ENCODE assay signal across 12 cellular contexts in the genomic region with DNA sequence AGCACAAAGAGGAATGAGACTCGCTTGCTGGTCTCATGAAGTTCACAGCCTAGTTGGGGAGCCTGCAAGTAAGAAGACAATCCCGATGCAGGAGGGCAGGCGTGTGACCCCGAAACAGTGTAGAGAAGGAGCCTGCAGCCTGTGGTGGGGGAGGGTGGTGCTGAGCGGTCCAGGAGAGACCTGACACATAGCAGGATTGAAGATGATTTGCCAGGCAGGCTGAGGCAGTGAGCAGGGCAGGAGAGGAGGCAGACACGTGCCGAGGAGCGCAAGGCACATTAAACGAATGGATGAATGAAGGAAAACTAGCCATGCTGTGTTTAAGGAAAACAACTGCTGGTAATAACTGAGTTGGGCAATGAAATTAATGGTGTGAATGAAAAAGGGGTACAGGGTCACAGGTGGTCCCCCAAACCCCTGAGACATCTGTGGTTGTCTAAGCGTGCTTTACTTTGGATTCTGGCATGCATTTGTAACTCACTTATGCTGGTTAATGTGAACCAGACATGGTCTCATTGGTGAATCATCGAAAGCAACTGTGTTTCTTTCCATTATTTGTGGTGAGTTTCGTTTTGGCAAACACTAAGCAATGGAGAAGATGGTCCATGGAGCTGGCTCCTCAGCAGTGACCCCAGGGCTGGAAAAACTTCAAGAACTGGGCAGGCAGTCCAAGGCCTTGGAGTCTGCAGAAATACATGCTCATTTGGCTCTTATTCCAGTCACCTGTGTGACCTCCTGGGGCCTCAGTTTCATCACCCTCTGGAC.
DNase-seq lines count a peak whose midpoint lies in the region; ATAC-seq and TF ChIP-seq lines count a peak whose summit lies in the region.
"Had no signal": no experiment of that assay in that cellular context is flagged by ENCODE, and none has a peak within 500 bp of the region (broad histone marks: within the 10 kb centered on the region; RNA-seq: fewer than 3 reads in every experiment).

No MANE protein-coding gene starts in this region.

- TF ChIP-seq CTCF in HFFc6 (IDR thresholded peaks at IDR 0.05) (no peak), MCF 10A (IDR thresholded peaks at IDR 0.05; ENCODE audit: unreplicated experiment) (no peak)

- peak overlapping the region; percentile 77 for H3K4me3 Mint-ChIP-seq in HFFc6
- H3K4me3 Mint-ChIP-seq in MCF 10A (ENCODE audit: unreplicated experiment) = no peak overlapping the region
- H3K4me3 Mint-ChIP-seq in activated CD8-positive, alpha-beta memory T cell treated with anti-CD3 and anti-CD28 coated beads, Interleukin-2, amount 10 ng/mL, durations not matched to agents 7 days and 5 days = no peak overlapping the region

- no TSS peak for BruUV-seq in MCF 10A (replicated peaks; lab: Mats Ljungman, UMichigan)

- H3K27me3 Mint-ChIP-seq in HFFc6 (ENCODE audit: insufficient read depth) (peaks cover 27% of the 10 kb centered on the region), MCF 10A (ENCODE audit: insufficient read depth, unreplicated experiment) (no peaks in the 10 kb centered on the region)
- H3K27me3 Mint-ChIP-seq in activated CD8-positive, alpha-beta memory T cell treated with anti-CD3 and anti-CD28 coated beads, Interleukin-2, amount 10 ng/mL, durations not matched to agents 7 days and 5 days = peaks cover 59% of the 10 kb centered on the region

- DNase-seq in AG08395 (ENCODE audit: low spot score) = peak; percentile 94
- DNase-seq in HFFc6 = peak; percentile 75
- peak; percentile 27 for DNase-seq in MCF 10A (ENCODE audit: unreplicated experiment)
- peak; percentile 62 for DNase-seq in kidney tubule cell (ENCODE audit: low spot score)
- no peak for DNase-seq in germinal center (ENCODE audit: low spot score)
- no peak for DNase-seq in 8988T
- DNase-seq in SKM-1 treated with dmso at 0.1 percent for 144 hours (lab: John Stamatoyannopoulos, UW; ENCODE audit: unreplicated experiment) = no peak
- DNase-seq in activated CD8-positive, alpha-beta memory T cell treated with anti-CD3 and anti-CD28 coated beads, Interleukin-2, amount 10 ng/mL, durations not matched to agents 7 days and 5 days = no peak
- DNase-seq: NCI-H1930, right cardiac atrium, trophoblast cell had no signal

- no peaks in the 10 kb centered on the region for H3K9me3 Mint-ChIP-seq in HFFc6
- no peaks in the 10 kb centered on the region for H3K9me3 Mint-ChIP-seq in MCF 10A (ENCODE audit: unreplicated experiment)
- no peaks in the 10 kb centered on the region for H3K9me3 Mint-ChIP-seq in activated CD8-positive, alpha-beta memory T cell treated with anti-CD3 and anti-CD28 coated beads, Interleukin-2, amount 10 ng/mL, durations not matched to agents 7 days and 5 days (ENCODE audit: low read depth)

- intact Hi-C loops in MCF 10A (cut with micrococcal nuclease) = no loop called here

- ATAC-seq in activated CD8-positive, alpha-beta memory T cell treated with anti-CD3 and anti-CD28 coated beads, Interleukin-2, amount 10 ng/mL, durations not matched to agents 7 days and 5 days = no peak
- ATAC-seq: right cardiac atrium had no signal

- CTCF ChIA-PET in MCF 10A (lab: Yijun Ruan, JAX) = interaction anchor here (0.6 kb wide), 1 partner anchor 160 kb away, joined by 3 read pairs; no protein-coding TSS in a partner anchor
- CTCF ChIA-PET in activated CD8-positive, alpha-beta memory T cell treated with anti-CD3 and anti-CD28 coated beads, Interleukin-2, amount 10 ng/mL, durations not matched to agents 7 days and 5 days (lab: Charles Lee) = interaction anchor here (1.4 kb wide), 1 partner anchor 140 kb away, joined by 3 read pairs; no protein-coding TSS in a partner anchor

- H3K27ac Mint-ChIP-seq in HFFc6 = peak overlapping the region; percentile 73
- H3K27ac Mint-ChIP-seq in MCF 10A (ENCODE audit: low read depth, unreplicated experiment) = no peak overlapping the region
- H3K27ac Mint-ChIP-seq in activated CD8-positive, alpha-beta memory T cell treated with anti-CD3 and anti-CD28 coated beads, Interleukin-2, amount 10 ng/mL, durations not matched to agents 7 days and 5 days = no peak overlapping the region
- H3K27ac Mint-ChIP-seq: CD14-positive monocyte had no signal

- H3K36me3 Mint-ChIP-seq in HFFc6 (ENCODE audit: low read depth) = peaks cover 11% of the 10 kb centered on the region; the same call in 1 of the 2 replicates
- H3K36me3 Mint-ChIP-seq in MCF 10A (ENCODE audit: insufficient read depth, unreplicated experiment) = peaks cover 6% of the 10 kb centered on the region
- peaks cover 5% of the 10 kb centered on the region for H3K36me3 Mint-ChIP-seq in activated CD8-positive, alpha-beta memory T cell treated with anti-CD3 and anti-CD28 coated beads, Interleukin-2, amount 10 ng/mL, durations not matched to agents 7 days and 5 days

- H3K4me1 Mint-ChIP-seq in HFFc6 (ENCODE audit: low read depth) (peaks cover 26% of the 10 kb centered on the region), MCF 10A (ENCODE audit: insufficient read depth, unreplicated experiment) (peaks cover 7% of the 10 kb centered on the region)
- peaks cover 12% of the 10 kb centered on the region for H3K4me1 Mint-ChIP-seq in activated CD8-positive, alpha-beta memory T cell treated with anti-CD3 and anti-CD28 coated beads, Interleukin-2, amount 10 ng/mL, durations not matched to agents 7 days and 5 days

- POLR2A ChIA-PET in MCF 10A (lab: Yijun Ruan, JAX) = no interaction called here

Comparison
In these comparisons a context has a peak if more than half of its experiments do, and no peak if none do; other contexts are left out.
1. DNase-seq: peak in AG08395 (single experiment), HFFc6 (single experiment), MCF 10A (single experiment) and kidney tubule cell (single experiment); none in germinal center (single experiment), 8988T (single experiment), SKM-1 treated with dmso at 0.1 percent for 144 hours (single experiment) and activated CD8-positive, alpha-beta memory T cell treated with anti-CD3 and anti-CD28 coated beads, Interleukin-2, amount 10 ng/mL, durations not matched to agents 7 days and 5 days (single experiment).